Comparison of ENCODE assay signal across 26 cellular contexts in the genomic region with DNA sequence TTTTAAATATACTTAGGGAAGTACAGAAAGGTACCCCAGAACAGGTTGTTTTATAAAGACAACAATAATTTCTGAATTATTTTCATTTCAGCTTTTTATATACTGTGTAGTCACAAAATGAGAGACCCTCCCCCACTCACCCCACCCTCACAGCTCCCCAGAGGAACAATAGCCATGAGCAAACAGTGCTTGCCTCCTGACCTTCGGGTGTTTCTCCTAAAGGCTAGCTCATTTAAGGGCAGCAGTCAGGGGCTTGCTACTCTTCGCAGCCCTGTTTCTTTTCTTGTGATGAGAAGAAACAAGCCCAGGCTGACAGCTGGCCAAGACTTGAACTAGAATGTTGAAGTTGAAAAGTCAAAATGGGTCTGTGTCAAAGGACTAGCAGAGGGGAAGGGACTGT.
"Had no signal": no experiment of that assay in that cellular context is flagged by ENCODE, and none has a peak within 500 bp of the region (broad histone marks: within the 10 kb centered on the region; RNA-seq: fewer than 3 reads in every experiment).

No MANE protein-coding gene starts in this region.

- H3K4me3 Mint-ChIP-seq: activated naive CD4-positive, alpha-beta T cell treated with anti-CD3 and anti-CD28 coated beads, Interleukin-2, amount 50 U/mL, for 24 hours; activated naive CD8-positive, alpha-beta T cell treated with anti-CD3 and anti-CD28 coated beads, Interleukin-2, amount 50 U/mL, for 24 hours; natural killer cell; stimulated activated memory B cell treated with anti-CD40 and anti-IgM and Interleukin-4, amounts not matched to agents 10 μg/mL and 1 μg/mL and 100 μg/mL, for 72 hours; stimulated activated naive CD8-positive, alpha-beta T cell treated with anti-CD3 and anti-CD28 coated beads, Interleukin-15, amount 100 ng/mL, for 72 hours had no signal

- DNase-seq: activated CD4-positive, alpha-beta T cell treated with anti-CD3 and anti-CD28 coated beads for 48 hours; activated CD4-positive, alpha-beta T cell treated with anti-CD3 and anti-CD28 coated beads, Interleukin-2, amount 50 U/mL, for 48 hours; activated CD8-positive, alpha-beta memory T cell treated with anti-CD3 and anti-CD28 coated beads, Interleukin-2, amount 50 U/mL, for 4 hours; activated gamma-delta T cell; activated naive CD8-positive, alpha-beta T cell treated with anti-CD3 and anti-CD28 coated beads, Interleukin-2, amount 50 U/mL, for 24 hours; activated T-cell treated with anti-CD3 and anti-CD28 coated beads, Interleukin-2, amount 50 U/mL, for 1 hour; amygdala; caudate nucleus; heart left ventricle; kidney glomerular epithelial cell; lower lobe of right lung; mesenchymal stem cell; natural killer cell; ovary; stimulated activated CD4-positive, alpha-beta T cell treated with anti-CD3 and anti-CD28 coated beads, Interleukin-4, amount 100 ng/mL, for 4 hours; stimulated activated CD8-positive, alpha-beta memory T cell treated with anti-CD3 and anti-CD28 coated beads, Interleukin-4, amount 100 ng/mL, for 48 hours; stimulated activated naive CD8-positive, alpha-beta T cell treated with anti-CD3 and anti-CD28 coated beads, Interleukin-15, amount 100 ng/mL, for 72 hours; T-helper 9 cell; upper lobe of left lung had no signal

- ATAC-seq: activated naive CD8-positive, alpha-beta T cell treated with anti-CD3 and anti-CD28 coated beads, Interleukin-2, amount 50 U/mL, for 24 hours; gastroesophageal sphincter; left lobe of liver; lower lobe of right lung; natural killer cell; stimulated activated memory B cell treated with anti-CD40 and anti-IgM and Interleukin-4, amounts not matched to agents 10 μg/mL and 1 μg/mL and 100 μg/mL, for 72 hours; stimulated activated naive CD8-positive, alpha-beta T cell treated with anti-CD3 and anti-CD28 coated beads, Interleukin-15, amount 100 ng/mL, for 72 hours had no signal

- H3K27ac ChIP-seq: gastroesophageal sphincter, heart left ventricle, lower lobe of right lung, neutrophil, ovary, upper lobe of left lung, VCaP had no signal

- H3K27me3 ChIP-seq: gastroesophageal sphincter, heart left ventricle, neutrophil, ovary, upper lobe of left lung had no signal

- H3K4me3 ChIP-seq: gastroesophageal sphincter, heart left ventricle, lower lobe of right lung, ovary, skin epidermis, upper lobe of left lung had no signal

- H3K9me3 Mint-ChIP-seq: activated naive CD4-positive, alpha-beta T cell treated with anti-CD3 and anti-CD28 coated beads, Interleukin-2, amount 50 U/mL, for 24 hours; activated naive CD8-positive, alpha-beta T cell treated with anti-CD3 and anti-CD28 coated beads, Interleukin-2, amount 50 U/mL, for 24 hours; natural killer cell; stimulated activated memory B cell treated with anti-CD40 and anti-IgM and Interleukin-4, amounts not matched to agents 10 μg/mL and 1 μg/mL and 100 μg/mL, for 72 hours; stimulated activated naive CD8-positive, alpha-beta T cell treated with anti-CD3 and anti-CD28 coated beads, Interleukin-15, amount 100 ng/mL, for 72 hours had no signal

- H3K27ac Mint-ChIP-seq: activated naive CD4-positive, alpha-beta T cell treated with anti-CD3 and anti-CD28 coated beads, Interleukin-2, amount 50 U/mL, for 24 hours; activated naive CD8-positive, alpha-beta T cell treated with anti-CD3 and anti-CD28 coated beads, Interleukin-2, amount 50 U/mL, for 24 hours; natural killer cell; stimulated activated memory B cell treated with anti-CD40 and anti-IgM and Interleukin-4, amounts not matched to agents 10 μg/mL and 1 μg/mL and 100 μg/mL, for 72 hours; stimulated activated naive CD8-positive, alpha-beta T cell treated with anti-CD3 and anti-CD28 coated beads, Interleukin-15, amount 100 ng/mL, for 72 hours had no signal

- H3K27me3 Mint-ChIP-seq: activated naive CD4-positive, alpha-beta T cell treated with anti-CD3 and anti-CD28 coated beads, Interleukin-2, amount 50 U/mL, for 24 hours; activated naive CD8-positive, alpha-beta T cell treated with anti-CD3 and anti-CD28 coated beads, Interleukin-2, amount 50 U/mL, for 24 hours; stimulated activated memory B cell treated with anti-CD40 and anti-IgM and Interleukin-4, amounts not matched to agents 10 μg/mL and 1 μg/mL and 100 μg/mL, for 72 hours; stimulated activated naive CD8-positive, alpha-beta T cell treated with anti-CD3 and anti-CD28 coated beads, Interleukin-15, amount 100 ng/mL, for 72 hours had no signal

- H3K4me1 ChIP-seq: gastroesophageal sphincter, lower lobe of right lung had no signal

- H3K36me3 Mint-ChIP-seq: activated naive CD4-positive, alpha-beta T cell treated with anti-CD3 and anti-CD28 coated beads, Interleukin-2, amount 50 U/mL, for 24 hours; natural killer cell; stimulated activated memory B cell treated with anti-CD40 and anti-IgM and Interleukin-4, amounts not matched to agents 10 μg/mL and 1 μg/mL and 100 μg/mL, for 72 hours had no signal

- H3K4me1 Mint-ChIP-seq: natural killer cell had no signal

- H3K36me3 ChIP-seq: gastroesophageal sphincter, heart left ventricle, lower lobe of right lung, neutrophil, ovary, upper lobe of left lung had no signal

- H3K9me3 ChIP-seq: gastroesophageal sphincter, heart left ventricle, lower lobe of right lung, neutrophil, ovary, upper lobe of left lung had no signal
